38 cellular contexts compared by ENCODE assay signal in the genomic region with DNA sequence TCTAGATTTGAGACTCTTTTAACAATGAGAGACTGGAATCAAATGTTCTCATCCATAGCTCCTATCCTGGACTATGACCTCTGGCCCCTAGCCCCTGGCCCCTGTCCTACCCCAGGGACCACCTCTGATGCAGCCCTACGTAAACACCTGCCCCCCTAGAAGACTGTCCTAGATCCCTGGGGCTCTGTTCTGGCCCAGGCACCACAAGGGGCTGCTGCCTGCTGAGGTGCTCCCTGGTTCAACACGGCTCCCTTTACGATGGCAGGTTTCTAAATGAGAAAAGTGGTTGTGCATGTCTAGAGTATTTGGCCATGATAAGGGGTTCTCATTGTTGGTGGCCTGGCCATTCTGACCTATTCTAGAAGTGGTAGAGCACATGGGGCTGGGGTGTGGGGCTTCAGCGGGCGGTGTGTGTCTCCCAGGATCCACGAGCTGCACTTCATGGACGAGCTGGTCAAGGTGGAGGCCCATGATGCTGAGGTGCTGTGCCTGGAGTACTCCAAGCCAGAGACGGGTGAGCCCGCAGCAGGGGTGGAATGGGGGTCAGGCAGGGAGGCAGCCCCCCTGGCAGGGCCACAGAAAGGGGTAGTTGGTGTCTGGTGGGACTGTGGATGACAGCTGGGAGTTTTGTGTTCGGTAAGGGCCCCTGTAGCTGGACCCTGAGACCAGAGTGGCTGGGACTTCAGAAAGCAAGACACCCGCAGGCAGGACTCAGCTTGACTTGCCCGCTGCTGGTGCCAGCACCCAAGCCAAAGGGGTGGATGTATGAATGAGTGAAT. TPM values are rescaled to one million over a fixed set of nuclear protein-coding genes. Genes with fewer than 3 reads are reported as not detected.
"Had no signal": no experiment of that assay in that cellular context is flagged by ENCODE, and none has a peak within 500 bp of the region (broad histone marks: within the 10 kb centered on the region; RNA-seq: fewer than 3 reads in every experiment).

No MANE protein-coding gene starts in this region.

- H3K9me3 ChIP-seq: adrenal gland, body of pancreas, breast epithelium had no signal

- H3K36me3 ChIP-seq: adrenal gland, brain microvascular endothelial cell, breast epithelium had no signal

- H3K4me1 ChIP-seq: adrenal gland, body of pancreas, breast epithelium had no signal

- ATAC-seq: activated CD4-positive, alpha-beta T cell treated with anti-CD3 and anti-CD28 coated beads for 36 hours; activated CD4-positive, CD25-positive, alpha-beta regulatory T cell treated with anti-CD3 and anti-CD28 coated beads, Interleukin-2, amount 50 U/mL, for 24 hours; activated CD8-positive, alpha-beta memory T cell treated with anti-CD3 and anti-CD28 coated beads, Interleukin-2, amount 10 ng/mL, durations not matched to agents 7 days and 5 days; activated CD8-positive, alpha-beta T cell treated with anti-CD3 and anti-CD28 coated beads, Interleukin-2, amount 10 ng/mL, durations not matched to agents 7 days and 5 days; body of pancreas; T-cell; WTC11 had no signal

- H3K4me1 Mint-ChIP-seq: activated CD4-positive, alpha-beta memory T cell treated with anti-CD3 and anti-CD28 coated beads, Interleukin-2, amount 10 ng/mL, durations not matched to agents 7 days and 5 days; activated CD4-positive, alpha-beta T cell treated with anti-CD3 and anti-CD28 coated beads for 36 hours; activated CD4-positive, alpha-beta T cell treated with anti-CD3 and anti-CD28 coated beads, Interleukin-2, amount 10 ng/mL, durations not matched to agents 7 days and 5 days; activated CD8-positive, alpha-beta memory T cell treated with anti-CD3 and anti-CD28 coated beads, Interleukin-2, amount 10 ng/mL, durations not matched to agents 7 days and 5 days; activated naive CD4-positive, alpha-beta T cell treated with anti-CD3 and anti-CD28 coated beads, Interleukin-2, amount 10 ng/mL, durations not matched to agents 7 days and 5 days; activated naive CD4-positive, alpha-beta T cell treated with anti-CD3 and anti-CD28 coated beads, Interleukin-2, amount 50 U/mL, for 24 hours; activated naive CD8-positive, alpha-beta T cell treated with anti-CD3 and anti-CD28 coated beads for 36 hours; T-cell; WTC11 had no signal

- H3K27ac Mint-ChIP-seq: activated CD4-positive, alpha-beta memory T cell treated with anti-CD3 and anti-CD28 coated beads, Interleukin-2, amount 10 ng/mL, durations not matched to agents 7 days and 5 days; activated CD4-positive, alpha-beta T cell treated with anti-CD3 and anti-CD28 coated beads for 36 hours; activated CD4-positive, alpha-beta T cell treated with anti-CD3 and anti-CD28 coated beads, Interleukin-2, amount 10 ng/mL, durations not matched to agents 7 days and 5 days; activated CD8-positive, alpha-beta memory T cell treated with anti-CD3 and anti-CD28 coated beads, Interleukin-2, amount 10 ng/mL, durations not matched to agents 7 days and 5 days; activated CD8-positive, alpha-beta T cell treated with anti-CD3 and anti-CD28 coated beads, Interleukin-2, amount 10 ng/mL, durations not matched to agents 7 days and 5 days; activated naive CD4-positive, alpha-beta T cell treated with anti-CD3 and anti-CD28 coated beads, Interleukin-2, amount 10 ng/mL, durations not matched to agents 7 days and 5 days; activated naive CD4-positive, alpha-beta T cell treated with anti-CD3 and anti-CD28 coated beads, Interleukin-2, amount 50 U/mL, for 24 hours; activated naive CD8-positive, alpha-beta T cell treated with anti-CD3 and anti-CD28 coated beads for 36 hours; activated T-cell treated with anti-CD3 and anti-CD28 coated beads, Interleukin-2, amount 50 U/mL, for 24 hours; activated T-helper 2 cell treated with anti-CD3 and anti-CD28 coated beads, Interferon-gamma antibody, Interleukin-2, Interleukin-4, amounts not matched to agents 10 μg/mL and 5 μg/mL and 100 μg/mL, durations not matched to agents 14 hours and 24 hours and 36 hours; T-cell; T-helper 2 cell treated with Interferon-gamma antibody and Interleukin-4, amounts not matched to agents 5 μg/mL and 100 μg/mL, for 36 hours; WTC11 had no signal

- H3K27ac ChIP-seq: adrenal gland, body of pancreas, brain microvascular endothelial cell, breast epithelium, WERI-Rb-1 had no signal

- H3K4me3 Mint-ChIP-seq: activated CD4-positive, alpha-beta memory T cell treated with anti-CD3 and anti-CD28 coated beads, Interleukin-2, amount 10 ng/mL, durations not matched to agents 7 days and 5 days; activated CD4-positive, alpha-beta T cell treated with anti-CD3 and anti-CD28 coated beads for 36 hours; activated CD4-positive, alpha-beta T cell treated with anti-CD3 and anti-CD28 coated beads, Interleukin-2, amount 10 ng/mL, durations not matched to agents 7 days and 5 days; activated CD8-positive, alpha-beta memory T cell treated with anti-CD3 and anti-CD28 coated beads, Interleukin-2, amount 10 ng/mL, durations not matched to agents 7 days and 5 days; activated CD8-positive, alpha-beta T cell treated with anti-CD3 and anti-CD28 coated beads, Interleukin-2, amount 10 ng/mL, durations not matched to agents 7 days and 5 days; activated naive CD4-positive, alpha-beta T cell treated with anti-CD3 and anti-CD28 coated beads, Interleukin-2, amount 10 ng/mL, durations not matched to agents 7 days and 5 days; activated naive CD4-positive, alpha-beta T cell treated with anti-CD3 and anti-CD28 coated beads, Interleukin-2, amount 50 U/mL, for 24 hours; activated naive CD8-positive, alpha-beta T cell treated with anti-CD3 and anti-CD28 coated beads for 36 hours; activated T-cell treated with anti-CD3 and anti-CD28 coated beads, Interleukin-2, amount 50 U/mL, for 24 hours; T-cell; T-helper 2 cell treated with Interferon-gamma antibody and Interleukin-4, amounts not matched to agents 5 μg/mL and 100 μg/mL, for 36 hours; WTC11 had no signal

- H3K27me3 Mint-ChIP-seq: activated CD4-positive, alpha-beta memory T cell treated with anti-CD3 and anti-CD28 coated beads, Interleukin-2, amount 10 ng/mL, durations not matched to agents 7 days and 5 days; activated CD4-positive, alpha-beta T cell treated with anti-CD3 and anti-CD28 coated beads for 36 hours; activated CD4-positive, alpha-beta T cell treated with anti-CD3 and anti-CD28 coated beads, Interleukin-2, amount 10 ng/mL, durations not matched to agents 7 days and 5 days; activated CD8-positive, alpha-beta memory T cell treated with anti-CD3 and anti-CD28 coated beads, Interleukin-2, amount 10 ng/mL, durations not matched to agents 7 days and 5 days; activated naive CD4-positive, alpha-beta T cell treated with anti-CD3 and anti-CD28 coated beads, Interleukin-2, amount 10 ng/mL, durations not matched to agents 7 days and 5 days; activated naive CD4-positive, alpha-beta T cell treated with anti-CD3 and anti-CD28 coated beads, Interleukin-2, amount 50 U/mL, for 24 hours; activated naive CD8-positive, alpha-beta T cell treated with anti-CD3 and anti-CD28 coated beads for 36 hours; activated T-cell treated with anti-CD3 and anti-CD28 coated beads, Interleukin-2, amount 50 U/mL, for 24 hours; T-cell had no signal

- H3K9me3 Mint-ChIP-seq: activated CD4-positive, alpha-beta memory T cell treated with anti-CD3 and anti-CD28 coated beads, Interleukin-2, amount 10 ng/mL, durations not matched to agents 7 days and 5 days; activated CD4-positive, alpha-beta T cell treated with anti-CD3 and anti-CD28 coated beads, Interleukin-2, amount 10 ng/mL, durations not matched to agents 7 days and 5 days; activated naive CD4-positive, alpha-beta T cell treated with anti-CD3 and anti-CD28 coated beads, Interleukin-2, amount 10 ng/mL, durations not matched to agents 7 days and 5 days; activated naive CD4-positive, alpha-beta T cell treated with anti-CD3 and anti-CD28 coated beads, Interleukin-2, amount 50 U/mL, for 24 hours; activated naive CD8-positive, alpha-beta T cell treated with anti-CD3 and anti-CD28 coated beads for 36 hours; activated T-cell treated with anti-CD3 and anti-CD28 coated beads, Interleukin-2, amount 50 U/mL, for 24 hours; activated T-helper 2 cell treated with anti-CD3 and anti-CD28 coated beads, Interferon-gamma antibody, Interleukin-2, Interleukin-4, amounts not matched to agents 10 μg/mL and 5 μg/mL and 100 μg/mL, durations not matched to agents 14 hours and 24 hours and 36 hours; T-cell; T-helper 2 cell treated with Interferon-gamma antibody and Interleukin-4, amounts not matched to agents 5 μg/mL and 100 μg/mL, for 36 hours; WTC11 had no signal

- H3K4me3 ChIP-seq: adrenal gland, body of pancreas, breast epithelium had no signal

- DNase-seq: activated CD4-positive, alpha-beta memory T cell treated with anti-CD3 and anti-CD28 coated beads, Interleukin-2, amount 10 ng/mL, durations not matched to agents 7 days and 5 days; activated CD4-positive, alpha-beta T cell treated with anti-CD3 and anti-CD28 coated beads for 1 hour; activated CD4-positive, alpha-beta T cell treated with anti-CD3 and anti-CD28 coated beads for 36 hours; activated CD4-positive, alpha-beta T cell treated with anti-CD3 and anti-CD28 coated beads for 48 hours; activated CD4-positive, alpha-beta T cell treated with anti-CD3 and anti-CD28 coated beads, Interleukin-2, amount 10 ng/mL, durations not matched to agents 7 days and 5 days; activated CD4-positive, alpha-beta T cell treated with anti-CD3 and anti-CD28 coated beads, Interleukin-2, amount 50 U/mL, for 48 hours; activated CD4-positive, CD25-positive, alpha-beta regulatory T cell; activated CD8-positive, alpha-beta memory T cell treated with anti-CD3 and anti-CD28 coated beads for 24 hours; activated CD8-positive, alpha-beta memory T cell treated with anti-CD3 and anti-CD28 coated beads, Interleukin-2, amount 10 ng/mL, durations not matched to agents 7 days and 5 days; activated CD8-positive, alpha-beta memory T cell treated with anti-CD3 and anti-CD28 coated beads, Interleukin-2, amount 50 U/mL, for 48 hours; activated CD8-positive, alpha-beta T cell treated with anti-CD3 and anti-CD28 coated beads, Interleukin-2, amount 10 ng/mL, durations not matched to agents 7 days and 5 days; activated effector memory CD4-positive, alpha-beta T cell treated with Interleukin-2 at 50 U/mL for 16 hours; activated gamma-delta T cell; activated naive CD4-positive, alpha-beta T cell treated with anti-CD3 and anti-CD28 coated beads, Interleukin-2, amount 10 ng/mL, durations not matched to agents 7 days and 5 days; activated naive CD4-positive, alpha-beta T cell treated with Interleukin-2 at 50 U/mL for 16 hours; activated naive CD8-positive, alpha-beta T cell treated with anti-CD3 and anti-CD28 coated beads for 36 hours; activated T-cell treated with anti-CD3 and anti-CD28 coated beads, Interleukin-2, amount 50 U/mL, for 24 hours; activated T-cell treated with anti-CD3 and anti-CD28 coated beads, Interleukin-2, amount 50 U/mL, for 48 hours; adrenal gland; amniotic stem cell; aorta; body of pancreas; brain microvascular endothelial cell; central memory CD4-positive, alpha-beta T cell; T-cell; T-helper 2 cell; T-helper 9 cell; WERI-Rb-1 had no signal

- H3K27me3 ChIP-seq: adrenal gland, body of pancreas, brain microvascular endothelial cell, breast epithelium had no signal

RNA-seq across cellular contexts. Expression of a gene that starts 26.5 kb away (rescaled TPM):
- total RNA-seq: activated CD4-positive, alpha-beta memory T cell treated with anti-CD3 and anti-CD28 coated beads, Interleukin-2, amount 10 ng/mL, durations not matched to agents 7 days and 5 days; activated CD4-positive, alpha-beta T cell treated with anti-CD3 and anti-CD28 coated beads for 36 hours; activated CD4-positive, alpha-beta T cell treated with anti-CD3 and anti-CD28 coated beads, Interleukin-2, amount 10 ng/mL, durations not matched to agents 7 days and 5 days; activated CD8-positive, alpha-beta memory T cell treated with anti-CD3 and anti-CD28 coated beads, Interleukin-2, amount 10 ng/mL, durations not matched to agents 7 days and 5 days; activated naive CD8-positive, alpha-beta T cell treated with anti-CD3 and anti-CD28 coated beads for 36 hours; activated T-helper 2 cell treated with anti-CD3 and anti-CD28 coated beads, Interferon-gamma antibody, Interleukin-2, Interleukin-4, amounts not matched to agents 10 μg/mL and 5 μg/mL and 100 μg/mL, durations not matched to agents 14 hours and 24 hours and 36 hours; adrenal gland; aorta; astrocyte; body of pancreas; breast epithelium; cardiac septum; cerebellum; T-cell; T-helper 1 cell treated with Interleukin-12 subunit alpha and Interleukin-12 subunit beta and Interleukin-4 antibody, amounts not matched to agents 30 ng/mL and 1 ng/mL, for 36 hours; WTC11 had no signal
